In the genomic region with DNA sequence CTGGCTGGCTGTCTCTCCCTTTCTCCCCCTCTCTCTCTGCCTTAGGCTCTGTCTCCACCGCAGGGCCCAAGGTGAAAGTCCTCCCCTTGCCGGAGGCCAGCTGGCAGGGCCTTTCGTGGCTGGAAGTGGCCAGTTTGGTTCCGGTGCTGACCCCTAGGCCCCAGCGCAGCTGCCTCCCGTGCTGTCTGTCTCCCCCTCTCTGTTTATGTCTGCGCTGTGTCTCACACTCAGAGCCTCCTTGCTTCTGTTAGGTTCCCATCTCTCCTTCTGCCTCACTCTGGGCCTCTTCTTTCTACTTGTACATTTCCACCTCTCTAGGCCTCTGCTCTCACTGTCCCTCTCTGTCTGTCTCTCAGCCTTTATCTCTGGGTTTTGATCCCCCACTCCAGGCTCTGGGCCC, we compare ENCODE assay signal across 9 cellular contexts. TPM values are rescaled to one million over a fixed set of nuclear protein-coding genes. Genes with fewer than 3 reads are reported as not detected.
DNase-seq lines count a peak whose midpoint lies in the region; ATAC-seq, FAIRE-seq and TF ChIP-seq lines count a peak whose summit lies in the region.
"Had no signal": no experiment of that assay in that cellular context is flagged by ENCODE, and none has a peak within 500 bp of the region (broad histone marks: within the 10 kb centered on the region; RNA-seq: fewer than 3 reads in every experiment).

No MANE protein-coding gene starts in this region.

- peak overlapping the region; percentile 81 to 91 for H3K27ac ChIP-seq in A549
- H3K27ac ChIP-seq in IMR-90 (ENCODE audit: insufficient read depth, low read length): peak overlapping the region; percentile 93
- peak overlapping the region; percentile 60 for H3K27ac ChIP-seq in cingulate gyrus (ENCODE audit: low read depth, low read length)

- TF ChIP-seq RAD21 in A549 (conservative IDR thresholded peaks at IDR 0.05 in 1 of 2, IDR thresholded peaks at IDR 0.05 in 1 of 2) (no peak), IMR-90 (IDR thresholded peaks at IDR 0.05; ENCODE audit: low read length) (no peak)

- CTCF ChIA-PET in A549 (lab: Yijun Ruan, JAX): interaction anchor here (0.6 to 18.6 kb wide), 11 partner anchors 15 to 503 kb away, joined by 3 to 295 read pairs (median 5); a partner anchor contains a TSS
- CTCF ChIA-PET in IMR-90 (lab: Yijun Ruan, JAX): interaction anchor here (1.0 kb wide), 1 partner anchor 109 kb away, joined by 3 read pairs; no protein-coding TSS in a partner anchor

- intact Hi-C loops in IMR-90 (cut with micrococcal nuclease): loop anchor here (1.0 kb wide), 2 partner anchors 24 to 29 kb away; no protein-coding TSS in a partner anchor

- H2BK5ac ChIP-seq in IMR-90 (ENCODE audit: low read depth, low read length, poor library complexity, severe bottlenecking): peak overlapping the region; percentile 88

- H4K5ac ChIP-seq in IMR-90 (ENCODE audit: low read depth, low read length): peak overlapping the region; percentile 46

- peak overlapping the region; percentile 25 for H2AFZ ChIP-seq in IMR-90 (replicated peaks; ENCODE audit: low read length, poor library complexity)

- H2AK9ac ChIP-seq in IMR-90 (replicated peaks; ENCODE audit: low read depth, low read length, poor library complexity): peak overlapping the region; percentile 92

- no TSS peak for BruUV-seq in IMR-90 (replicated peaks; lab: Mats Ljungman, UMichigan)

- H3K18ac ChIP-seq in IMR-90 (ENCODE audit: low read depth, low read length): peak overlapping the region; percentile 74

- peaks cover 35% of the 10 kb centered on the region for H3K9me1 ChIP-seq in IMR-90 (ENCODE audit: insufficient read depth, low read length)

- H2BK120ac ChIP-seq in IMR-90 (ENCODE audit: low read depth, low read length): peak overlapping the region; percentile 88

- TF ChIP-seq CTCF in A549 (IDR thresholded peaks at IDR 0.05) (no peak), IMR-90 (conservative IDR thresholded peaks at IDR 0.05; ENCODE audit: low read depth, low read length) (no peak)

- H3K9me3 ChIP-seq in A549 (no peaks in the 10 kb centered on the region), IMR-90 (ENCODE audit: control insufficient read depth, insufficient read depth, low read length) (no peaks in the 10 kb centered on the region), mucosa of stomach (ENCODE audit: control insufficient read depth, low read length) (no peaks in the 10 kb centered on the region)

- H3K4me1 ChIP-seq in A549: peaks cover 69% of the 10 kb centered on the region
- H3K4me1 ChIP-seq in IMR-90 (ENCODE audit: control insufficient read depth, insufficient read depth, low read length): peaks cover 54% of the 10 kb centered on the region
- H3K4me1 ChIP-seq in mucosa of stomach (ENCODE audit: control insufficient read depth, insufficient read depth, low read length): peaks cover 64% of the 10 kb centered on the region

- peak overlapping the region; percentile 98 for H2AK5ac ChIP-seq in IMR-90 (ENCODE audit: low read depth, low read length)

- H3K4me2 ChIP-seq in A549 (peak overlapping the region; percentile 62), IMR-90 (ENCODE audit: low read depth, low read length) (peak overlapping the region; percentile 36)

- H3K4me3 ChIP-seq in A549: peak overlapping the region; percentile 15; the same call in 2 of the 3 replicates
- H3K4me3 ChIP-seq in IMR-90 (ENCODE audit: insufficient read depth, low read depth, low read length): no peak overlapping the region
- H3K4me3 ChIP-seq in mucosa of stomach (ENCODE audit: low read length): no peak overlapping the region

- H4K8ac ChIP-seq in IMR-90 (ENCODE audit: low read depth in 2 of 2, low read length in 2 of 2): peak overlapping the region; percentile 70 to 72

- TF ChIP-seq EP300 in A549 (IDR thresholded peaks at IDR 0.05): no peak

- peaks cover 66% of the 10 kb centered on the region for H4K20me1 ChIP-seq in IMR-90 (ENCODE audit: insufficient read depth, low read length)

- dilution Hi-C loops in IMR-90 (cut with HindIII; ENCODE audit: low sequenced_read_pairs, unreplicated experiment): no loop called here

- peaks cover 17 to 77% of the 10 kb centered on the region in 2 experiments for H3K79me1 ChIP-seq in IMR-90 (ENCODE audit: low read depth in 1 of 2, low read length in 2 of 2)

- POLR2A ChIA-PET in A549 (lab: Yijun Ruan, JAX) (interaction anchor here (0.6 to 4.9 kb wide), 6 partner anchors 8 to 116 kb away, joined by 3 to 32 read pairs (median 7); a partner anchor contains a TSS), IMR-90 (lab: Charles Lee; ENCODE audit: unreplicated experiment) (interaction anchor here (0.9 kb wide), 1 partner anchor 29 kb away, joined by 3 read pairs; no protein-coding TSS in a partner anchor)

- H3K9ac ChIP-seq in IMR-90 (ENCODE audit: low read depth, low read length) (peak overlapping the region; percentile 51), mucosa of stomach (ENCODE audit: low read length) (peak overlapping the region; percentile 2)

- FAIRE-seq in A549 (lab: Jason Lieb, UNC): peak; percentile 80
- FAIRE-seq: colon had no signal

- H3K27me3 ChIP-seq in IMR-90 (ENCODE audit: control insufficient read depth, insufficient read depth, low read length): no peaks in the 10 kb centered on the region
- H3K27me3 ChIP-seq in mucosa of stomach (ENCODE audit: control insufficient read depth, insufficient read depth, low read length): peaks cover 7% of the 10 kb centered on the region

- H3K36me3 ChIP-seq in IMR-90 (ENCODE audit: control insufficient read depth, insufficient read depth, low read length) (peaks cover 39% of the 10 kb centered on the region), mucosa of stomach (ENCODE audit: control insufficient read depth, insufficient read depth, low read length) (peaks cover 18% of the 10 kb centered on the region)

- peak overlapping the region; percentile 43 for H3K23ac ChIP-seq in IMR-90 (ENCODE audit: low read depth, low read length)

- in situ Hi-C loops in IMR-90 (cut with MboI; ENCODE audit: low sequenced_read_pairs): no loop called here

- peak overlapping the region; percentile 62 for H3K14ac ChIP-seq in IMR-90 (replicated peaks; ENCODE audit: low read depth, low read length)

- DNase-seq in A549 (ENCODE audit: low read depth in 1 of 2, low spot score in 1 of 2) (no peak), IMR-90 (peak; percentile 92), GDM1 (lab: John Stamatoyannopoulos, UW) (no peak)

- ATAC-seq in A549: peak; percentile 0 to 5; a peak in 4 of 6 replicates
- ATAC-seq in IMR-90 (ENCODE audit: low read depth): peak; percentile 45
- ATAC-seq in GM18870 (IDR thresholded peaks at IDR 0.05; ENCODE audit: unreplicated experiment): no peak
- ATAC-seq in HG03135 (IDR thresholded peaks at IDR 0.05; ENCODE audit: unreplicated experiment): no peak
- ATAC-seq in HG02885 (IDR thresholded peaks at IDR 0.05; ENCODE audit: poor library complexity, unreplicated experiment): no peak

- H3K4ac ChIP-seq in IMR-90 (ENCODE audit: low read depth, low read length): peak overlapping the region; percentile 89

- H4K91ac ChIP-seq in IMR-90 (ENCODE audit: insufficient read depth, low read depth, low read length): peak overlapping the region; percentile 78

- H2BK15ac ChIP-seq in IMR-90 (ENCODE audit: low read depth, low read length): peak overlapping the region; percentile 89; the same call in 2 of the 3 replicates

- peak overlapping the region; percentile 90 for H3K56ac ChIP-seq in IMR-90 (ENCODE audit: extremely low read depth, insufficient read depth, low read length)

- peak overlapping the region; percentile 66 for H2BK20ac ChIP-seq in IMR-90 (ENCODE audit: low read depth, low read length)

- WGBS in A549 (ENCODE audit: missing lambda C conversion rate): 53% methylated on average over 7 of the region's 7 CpGs
- WGBS in IMR-90 (ENCODE audit: extremely low coverage in 2 of 2, insufficient read length in 1 of 2), 2 experiments: 0% methylated on average over 7 of the region's 7 CpGs; no CpG with 5 or more reads in 1 of the 2 experiments

- no peak for TF ChIP-seq POLR2A in A549 (IDR thresholded peaks at IDR 0.05; ENCODE audit: low read length)
- no peak for TF ChIP-seq POLR2A in IMR-90 (IDR thresholded peaks at IDR 0.05; ENCODE audit: low read depth, low read length)

RNA-seq across cellular contexts. Expression of a gene that starts 13.1 kb away (rescaled TPM):
- 18.7 and 21.4 TPM in 2 replicates for polyA plus RNA-seq in A549 (2011; rRNA removed)
- 18.9 and 24.5 TPM in 2 replicates for polyA plus RNA-seq in A549 (2012; cell fraction: cytosol; rRNA removed)
- 27.6 and 37.7 TPM in 2 replicates for polyA plus RNA-seq in A549 (2012; cell fraction: nucleus; rRNA removed)
- 26.8 to 29.2 TPM (median 27.6 TPM) in 3 replicates for polyA plus RNA-seq in A549 (2017; fragmentation: RNase III; extraction: RNeasy Plus Mini Kit Qiagen cat#74134 plus additional on column Dnase treatment)
- polyA minus RNA-seq in A549 (2011; rRNA and poly(A)+ RNA removed): 26.4 and 31.9 TPM in 2 replicates
- 4.1 and 5.8 TPM in 2 replicates for total RNA-seq in IMR-90 (2012; rRNA removed)
- polyA plus RNA-seq in IMR-90 (2012; rRNA removed): 11.0 and 11.9 TPM in 2 replicates
- polyA plus RNA-seq in IMR-90 (2012; cell fraction: cytosol; rRNA removed): 8.9 and 11.5 TPM in 2 replicates
- polyA plus RNA-seq in IMR-90 (2012; cell fraction: nucleus; rRNA removed; ENCODE audit: low replicate concordance): 14.3 and 15.7 TPM in 2 replicates

RNA-seq across cellular contexts. Expression of a gene that starts 30.7 kb away (rescaled TPM):
- polyA plus RNA-seq in A549 (2011; rRNA removed): 6.0 and 13.2 TPM in 2 replicates
- polyA plus RNA-seq in A549 (2012; cell fraction: cytosol; rRNA removed): 21.3 and 30.8 TPM in 2 replicates
- 70.8 and 74.9 TPM in 2 replicates for polyA plus RNA-seq in A549 (2012; cell fraction: nucleus; rRNA removed)
- polyA plus RNA-seq in A549 (2017; fragmentation: RNase III; extraction: RNeasy Plus Mini Kit Qiagen cat#74134 plus additional on column Dnase treatment): 63.4 to 86.4 TPM (median 83.2 TPM) in 3 replicates
- 24.8 and 51.1 TPM in 2 replicates for polyA minus RNA-seq in A549 (2011; rRNA and poly(A)+ RNA removed)
- total RNA-seq in IMR-90 (2012; rRNA removed): 3.2 and 3.9 TPM in 2 replicates
- polyA plus RNA-seq in IMR-90 (2012; rRNA removed): 26.7 and 27.8 TPM in 2 replicates
- polyA plus RNA-seq in IMR-90 (2012; cell fraction: cytosol; rRNA removed): 26.6 and 36.6 TPM in 2 replicates
- 47.5 and 90.5 TPM in 2 replicates for polyA plus RNA-seq in IMR-90 (2012; cell fraction: nucleus; rRNA removed; ENCODE audit: low replicate concordance)

RNA-seq across cellular contexts. Expression of a gene that starts 40.9 kb away (rescaled TPM):
- 17.5 and 19.6 TPM in 2 replicates for polyA plus RNA-seq in A549 (2011; rRNA removed)
- polyA plus RNA-seq in A549 (2012; cell fraction: cytosol; rRNA removed): 45.5 and 46.6 TPM in 2 replicates
- polyA plus RNA-seq in A549 (2012; cell fraction: nucleus; rRNA removed): 36.9 and 40.6 TPM in 2 replicates
- 22.5 to 26.1 TPM (median 24.4 TPM) in 3 replicates for polyA plus RNA-seq in A549 (2017; fragmentation: RNase III; extraction: RNeasy Plus Mini Kit Qiagen cat#74134 plus additional on column Dnase treatment)
- polyA minus RNA-seq in A549 (2011; rRNA and poly(A)+ RNA removed): 3.8 and 7.4 TPM in 2 replicates
- total RNA-seq in IMR-90 (2012; rRNA removed): 4.7 and 6.1 TPM in 2 replicates
- 9.7 and 11.5 TPM in 2 replicates for polyA plus RNA-seq in IMR-90 (2012; rRNA removed)
- polyA plus RNA-seq in IMR-90 (2012; cell fraction: cytosol; rRNA removed): 10.3 and 13.1 TPM in 2 replicates
- 4.0 and 7.2 TPM in 2 replicates for polyA plus RNA-seq in IMR-90 (2012; cell fraction: nucleus; rRNA removed; ENCODE audit: low replicate concordance)

RNA-seq across cellular contexts. Expression of a gene that starts 53.3 kb away (rescaled TPM):
- polyA plus RNA-seq in A549 (2011; rRNA removed) (5.2 and 6.8 TPM in 2 replicates), A549 (2017; fragmentation: RNase III; extraction: RNeasy Plus Mini Kit Qiagen cat#74134 plus additional on column Dnase treatment) (3.7 to 4.6 TPM (median 4.0 TPM) in 3 replicates), IMR-90 (2012; rRNA removed) (4.8 and 5.5 TPM in 2 replicates)
- 3.8 and 4.8 TPM in 2 replicates for polyA plus RNA-seq in A549 (2012; cell fraction: cytosol; rRNA removed)
- polyA plus RNA-seq in A549 (2012; cell fraction: nucleus; rRNA removed): 42.0 and 58.0 TPM in 2 replicates
- polyA minus RNA-seq in A549 (2011; rRNA and poly(A)+ RNA removed): 15.4 and 20.2 TPM in 2 replicates
- 1.4 and 1.9 TPM in 2 replicates for total RNA-seq in IMR-90 (2012; rRNA removed)
- polyA plus RNA-seq in IMR-90 (2012; cell fraction: cytosol; rRNA removed): 4.8 and 7.3 TPM in 2 replicates
- 28.2 and 31.9 TPM in 2 replicates for polyA plus RNA-seq in IMR-90 (2012; cell fraction: nucleus; rRNA removed; ENCODE audit: low replicate concordance)

RNA-seq across cellular contexts. Expression of a gene that starts 58.9 kb away (rescaled TPM):
- polyA plus RNA-seq in A549 (2011; rRNA removed) (89.5 and 117 TPM in 2 replicates), A549 (2017; fragmentation: RNase III; extraction: RNeasy Plus Mini Kit Qiagen cat#74134 plus additional on column Dnase treatment) (272 to 278 TPM (median 273 TPM) in 3 replicates), IMR-90 (2012; rRNA removed) (67.3 and 68.1 TPM in 2 replicates)
- 77.4 and 104 TPM in 2 replicates for polyA plus RNA-seq in A549 (2012; cell fraction: cytosol; rRNA removed)
- polyA plus RNA-seq in A549 (2012; cell fraction: nucleus; rRNA removed): 94.8 and 133 TPM in 2 replicates
- polyA minus RNA-seq in A549 (2011; rRNA and poly(A)+ RNA removed): 118 and 124 TPM in 2 replicates
- 50.7 and 56.1 TPM in 2 replicates for total RNA-seq in IMR-90 (2012; rRNA removed)
- polyA plus RNA-seq in IMR-90 (2012; cell fraction: cytosol; rRNA removed): 51.7 and 53.7 TPM in 2 replicates
- polyA plus RNA-seq in IMR-90 (2012; cell fraction: nucleus; rRNA removed; ENCODE audit: low replicate concordance): 65.4 and 102 TPM in 2 replicates

Comparison
In these comparisons a context has a peak if more than half of its experiments do, and no peak if none do; other contexts are left out.
1. ATAC-seq: peak in A549 (2 of 2) and IMR-90 (single experiment); none in GM18870 (single experiment), HG03135 (single experiment) and HG02885 (single experiment).
2. Peak in every context shown above with its lines, with median percentiles within 50 percentile points of each other: H3K27ac ChIP-seq.